ENCODE assay signal across 8 cellular contexts in genomic region chr7:64314493-64315020, GRCh38. TPM values are rescaled to one million over a fixed set of nuclear protein-coding genes. Genes with fewer than 3 reads are reported as not detected.
DNase-seq lines count a peak whose midpoint lies in the region; ATAC-seq and TF ChIP-seq lines count a peak whose summit lies in the region.

No MANE protein-coding gene starts in this region.

- WGBS in body of pancreas, 2 donors = 25 to 32% methylated on average over 14 of the region's 14 CpGs

- H3K9ac ChIP-seq in mucosa of stomach (ENCODE audit: low read length) = peak overlapping the region; percentile 96

- TF ChIP-seq CTCF in BJ (IDR thresholded peaks at IDR 0.05; ENCODE audit: insufficient read depth, low read depth, low read length) = no peak
- TF ChIP-seq CTCF in body of pancreas (IDR thresholded peaks at IDR 0.05) = no peak

- CTCF ChIA-PET in BJ (lab: Yijun Ruan, JAX) = no interaction called here

- no peak for TF ChIP-seq POLR2A in body of pancreas (IDR thresholded peaks at IDR 0.05)

- H3K9me3 ChIP-seq in KOPT-K1 (ENCODE audit: insufficient read depth, low read length, poor library complexity, severe bottlenecking) (peaks cover 39% of the 10 kb centered on the region), body of pancreas (no peaks in the 10 kb centered on the region), mucosa of stomach (ENCODE audit: control insufficient read depth, low read length) (no peaks in the 10 kb centered on the region)

- H3K27ac ChIP-seq in KOPT-K1 (ENCODE audit: low read depth, low read length, poor library complexity, severe bottlenecking) (peak overlapping the region; percentile 86), body of pancreas (peak overlapping the region in 3 of 4 donors; percentile 46 to 79 (median 71))

- no peak for DNase-seq in BJ (ENCODE audit: low read depth)
- DNase-seq in body of pancreas = no peak
- DNase-seq in activated CD8-positive, alpha-beta memory T cell treated with anti-CD3 and anti-CD28 coated beads for 24 hours = no peak

- POLR2A ChIA-PET in BJ (lab: Charles Lee) = no interaction called here

- intact Hi-C loops in body of pancreas (cut with DNase I) = no loop called here

- H3K4me1 ChIP-seq in body of pancreas (peaks cover 22% of the 10 kb centered on the region), mucosa of stomach (ENCODE audit: control insufficient read depth, insufficient read depth, low read length) (peaks cover 5% of the 10 kb centered on the region)

- H3K4me3 ChIP-seq in BJ (ENCODE audit: low read depth, low read length) = peak overlapping the region; percentile 66
- H3K4me3 ChIP-seq in body of pancreas = peak overlapping the region; percentile 26 to 81
- H3K4me3 ChIP-seq in mucosa of stomach (ENCODE audit: low read length) = peak overlapping the region; percentile 100

- ATAC-seq in body of pancreas = no peak
- ATAC-seq in HG02852 (IDR thresholded peaks at IDR 0.05; ENCODE audit: unreplicated experiment) = no peak
- no peak for ATAC-seq in HG02981 (IDR thresholded peaks at IDR 0.05; ENCODE audit: unreplicated experiment)
- ATAC-seq in HG03196 (IDR thresholded peaks at IDR 0.05; ENCODE audit: unreplicated experiment) = no peak

- H3K36me3 ChIP-seq in BJ (ENCODE audit: control insufficient read depth, insufficient read depth, low read length) = no peaks in the 10 kb centered on the region
- H3K36me3 ChIP-seq in KOPT-K1 (ENCODE audit: insufficient read depth, low read length) = peaks cover 34% of the 10 kb centered on the region; the same call in 1 of the 2 replicates
- no peaks in the 10 kb centered on the region for H3K36me3 ChIP-seq in body of pancreas (replicated peaks in 1 of 2; ENCODE audit: insufficient read depth in 1 of 2, low read depth in 2 of 2)
- H3K36me3 ChIP-seq in mucosa of stomach (ENCODE audit: control insufficient read depth, insufficient read depth, low read length) = no peaks in the 10 kb centered on the region

- H3K27me3 ChIP-seq in BJ (ENCODE audit: control insufficient read depth, insufficient read depth, low read length) = no peaks in the 10 kb centered on the region
- H3K27me3 ChIP-seq in body of pancreas = no peaks in the 10 kb centered on the region
- H3K27me3 ChIP-seq in mucosa of stomach (ENCODE audit: control insufficient read depth, insufficient read depth, low read length) = no peaks in the 10 kb centered on the region

RNA-seq across cellular contexts. Expression of gene ZNF736, which starts 0.8 kb away (rescaled TPM):
- polyA plus RNA-seq in BJ (2011; rRNA removed) = 2.9 and 4.7 TPM in 2 replicates
- polyA minus RNA-seq in BJ (2011; rRNA and poly(A)+ RNA removed) = 9.1 and 9.7 TPM in 2 replicates
- total RNA-seq in body of pancreas = 10 to 100 TPM in 1 of 2 donors, 1 to 10 TPM in 1; 6.3 to 26.2 TPM
